In the genomic region with DNA sequence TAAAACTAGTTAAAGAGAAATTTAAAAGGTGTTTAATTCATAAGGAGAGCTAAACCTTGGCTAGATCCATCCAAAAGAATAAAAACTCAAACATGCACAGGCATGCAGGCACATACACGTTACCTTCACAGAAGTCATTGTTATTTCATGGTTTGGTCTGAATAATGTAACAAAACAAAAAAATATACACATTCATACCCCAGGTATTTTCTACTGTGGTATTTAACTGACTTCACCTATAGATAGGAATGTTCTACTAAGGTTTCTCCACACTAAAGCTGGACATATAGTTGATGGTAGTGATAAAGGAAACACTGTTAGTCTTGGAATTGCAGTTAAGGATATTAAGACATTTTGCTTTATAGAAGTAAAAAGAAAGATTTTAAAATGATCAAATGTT, we compare ENCODE assay signal across 24 cellular contexts.
"Had no signal": no experiment of that assay in that cellular context is flagged by ENCODE, and none has a peak within 500 bp of the region (broad histone marks: within the 10 kb centered on the region; RNA-seq: fewer than 3 reads in every experiment).

No MANE protein-coding gene starts in this region.

- H3K4me3 ChIP-seq: left ventricle myocardium inferior, lung, mucosa of descending colon, ovary, right atrium auricular region, right lobe of liver, smooth muscle cell, stomach, thoracic aorta, tibial artery, upper lobe of right lung had no signal

- H3K27me3 ChIP-seq: ovary, right atrium auricular region, right lobe of liver, stomach, tibial artery, upper lobe of right lung had no signal

- H3K9me3 ChIP-seq: left ventricle myocardium inferior, mucosa of descending colon, ovary, right atrium auricular region, right lobe of liver, thoracic aorta, tibial artery, upper lobe of right lung had no signal

- FAIRE-seq: islet of Langerhans, urothelium cell line had no signal

- H3K36me3 ChIP-seq: left ventricle myocardium inferior, ovary, right atrium auricular region, right lobe of liver, stomach, thoracic aorta, tibial artery, upper lobe of right lung had no signal

- H3K4me1 ChIP-seq: left ventricle myocardium inferior, right atrium auricular region, right lobe of liver, stomach, tibial artery, upper lobe of right lung had no signal

- H3K27ac ChIP-seq: left ventricle myocardium inferior, ovary, right atrium auricular region, right lobe of liver, stomach, thoracic aorta, tibial artery, upper lobe of right lung had no signal

- H3K4me2 ChIP-seq: smooth muscle cell had no signal

- DNase-seq: hypothalamus; immature natural killer cell; left ventricle myocardium inferior; midbrain; mucosa of descending colon; naive thymus-derived CD4-positive, alpha-beta T cell; ovary; right lobe of liver; stimulated activated CD4-positive, alpha-beta T cell treated with anti-CD3 and anti-CD28 coated beads, Interleukin-1b, Interleukin-23, amount 100 ng/mL, for 48 hours; stimulated activated CD4-positive, alpha-beta T cell treated with anti-CD3 and anti-CD28 coated beads, Interleukin-2, amount 100 ng/mL, for 48 hours; stimulated activated CD4-positive, alpha-beta T cell treated with anti-CD3 and anti-CD28 coated beads, Interleukin-4, amount 100 ng/mL, for 4 hours; stimulated activated CD8-positive, alpha-beta memory T cell treated with anti-CD3 and anti-CD28 coated beads, Interleukin-4, amount 100 ng/mL, for 48 hours; stimulated activated naive CD8-positive, alpha-beta T cell treated with anti-CD3 and anti-CD28 coated beads, Interleukin-15, Interleukin-2, amounts not matched to agents 100 U/mL and 50 U/mL, for 24 hours; stomach; tibial artery; upper lobe of right lung had no signal

- ATAC-seq: mucosa of descending colon; naive thymus-derived CD4-positive, alpha-beta T cell; natural killer cell treated with Interleukin-12 subunit alpha and Interleukin-12 subunit beta and Interleukin-15 and Interleukin-18, amount 100 ng/mL, for 72 hours; right lobe of liver; stimulated activated memory B cell treated with anti-CD40 and anti-IgM and Interleukin-4, amounts not matched to agents 10 μg/mL and 1 μg/mL and 100 μg/mL, for 72 hours; stimulated activated naive CD8-positive, alpha-beta T cell treated with anti-CD3 and anti-CD28 coated beads, Interleukin-15, Interleukin-2, amounts not matched to agents 100 U/mL and 50 U/mL, for 24 hours; upper lobe of right lung had no signal
